ENCODE assay signal across 11 cellular contexts in genomic region chr3:119258915-119259314, GRCh38.
DNase-seq lines count a peak whose midpoint lies in the region; ATAC-seq and TF ChIP-seq lines count a peak whose summit lies in the region.
"Had no signal": no experiment of that assay in that cellular context is flagged by ENCODE, and none has a peak within 500 bp of the region (broad histone marks: within the 10 kb centered on the region; RNA-seq: fewer than 3 reads in every experiment).

No MANE protein-coding gene starts in this region.

- H3K4me1 Mint-ChIP-seq in stimulated activated memory B cell treated with anti-CD40 and anti-IgM and Interleukin-4, amounts not matched to agents 10 μg/mL and 1 μg/mL and 100 μg/mL, for 72 hours = peaks cover 35% of the 10 kb centered on the region

- H3K4me1 ChIP-seq in tibial artery = peaks cover 0 to 13% (median 6%) of the 10 kb centered on the region in 4 donors

- peak; percentile 68 for DNase-seq in SIG-M5 treated with dmso at 0.1 percent for 504 hours (lab: John Stamatoyannopoulos, UW; ENCODE audit: unreplicated experiment)
- no peak for DNase-seq in NCI-H748 treated with DMSO at 0.1 percent for 48 hours (lab: John Stamatoyannopoulos, UW)
- no peak for DNase-seq in tibial artery
- DNase-seq in SW 1271 (lab: John Stamatoyannopoulos, UW) = no peak
- no peak for DNase-seq in AG08395 (ENCODE audit: low spot score)
- DNase-seq: activated gamma-delta T cell, nucleus accumbens had no signal

- no peaks in the 10 kb centered on the region for H3K27me3 Mint-ChIP-seq in stimulated activated memory B cell treated with anti-CD40 and anti-IgM and Interleukin-4, amounts not matched to agents 10 μg/mL and 1 μg/mL and 100 μg/mL, for 72 hours

- H3K27me3 ChIP-seq in tibial artery = no peaks in the 10 kb centered on the region

- intact Hi-C loops in tibial artery (cut with DNase I; ENCODE audit: low total_unique reads) = no loop called here

- H3K36me3 Mint-ChIP-seq in stimulated activated memory B cell treated with anti-CD40 and anti-IgM and Interleukin-4, amounts not matched to agents 10 μg/mL and 1 μg/mL and 100 μg/mL, for 72 hours = no peaks in the 10 kb centered on the region

- H3K27ac Mint-ChIP-seq in stimulated activated memory B cell treated with anti-CD40 and anti-IgM and Interleukin-4, amounts not matched to agents 10 μg/mL and 1 μg/mL and 100 μg/mL, for 72 hours = peak overlapping the region; percentile 76

- H3K4me3 ChIP-seq in tibial artery = no peak overlapping the region
- H3K4me3 ChIP-seq: HAP-1 had no signal

- TF ChIP-seq CTCF in tibial artery (IDR thresholded peaks at IDR 0.05) = no peak

- H3K27ac ChIP-seq in tibial artery = no peak overlapping the region

- H3K9me3 ChIP-seq in tibial artery = no peaks in the 10 kb centered on the region
- H3K9me3 ChIP-seq: HAP-1 had no signal

- H3K9me3 Mint-ChIP-seq in stimulated activated memory B cell treated with anti-CD40 and anti-IgM and Interleukin-4, amounts not matched to agents 10 μg/mL and 1 μg/mL and 100 μg/mL, for 72 hours = no peaks in the 10 kb centered on the region

- H3K36me3 ChIP-seq in tibial artery = no peaks in the 10 kb centered on the region
- H3K36me3 ChIP-seq: HAP-1 had no signal

- peak; percentile 95 for ATAC-seq in GM19395 (IDR thresholded peaks at IDR 0.05; ENCODE audit: unreplicated experiment)
- ATAC-seq in HG03039 (IDR thresholded peaks at IDR 0.05; ENCODE audit: unreplicated experiment) = peak; percentile 81
- peak; percentile 88 for ATAC-seq in stimulated activated memory B cell treated with anti-CD40 and anti-IgM and Interleukin-4, amounts not matched to agents 10 μg/mL and 1 μg/mL and 100 μg/mL, for 72 hours

- H3K4me3 Mint-ChIP-seq in stimulated activated memory B cell treated with anti-CD40 and anti-IgM and Interleukin-4, amounts not matched to agents 10 μg/mL and 1 μg/mL and 100 μg/mL, for 72 hours = no peak overlapping the region
